ENCODE assay signal across 8 cellular contexts in genomic region chr1:46302091-46303037, GRCh38. TPM values are rescaled to one million over a fixed set of nuclear protein-coding genes. Genes with fewer than 3 reads are reported as not detected.
DNase-seq lines count a peak whose midpoint lies in the region; ATAC-seq and TF ChIP-seq lines count a peak whose summit lies in the region.

No MANE protein-coding gene starts in this region.

- DNase-seq in NCI-H2107 (lab: John Stamatoyannopoulos, UW) (peak; percentile 26), NCI-H2107 treated with DMSO at 0.1 percent for 48 hours (lab: John Stamatoyannopoulos, UW; ENCODE audit: unreplicated experiment) (no peak), NOMO-1 treated with dmso at 0.1 percent for 144 hours (lab: John Stamatoyannopoulos, UW; ENCODE audit: unreplicated experiment) (peak; percentile 51), fibroblast of mammary gland (ENCODE audit: low read depth) (no peak), natural killer cell (peak; percentile 62), substantia nigra (lab: John Stamatoyannopoulos, UW) (peak in 41 of 49 donors; percentile 14 to 79 (median 49))
- peak; percentile 24 to 25 for DNase-seq in activated T-helper 1 cell treated with anti-CD3 and anti-CD28 coated beads, Interleukin-2, amount 50 U/mL, for 16 hours (ENCODE audit: low read depth in 1 of 2, low spot score in 1 of 2)

- peak overlapping the region; percentile 97 for H3K4me3 ChIP-seq in fibroblast of mammary gland (ENCODE audit: control insufficient read depth, low read depth, low read length)

- no peak for TF ChIP-seq CTCF in fibroblast of mammary gland (conservative IDR thresholded peaks at IDR 0.05; ENCODE audit: control insufficient read depth, insufficient read depth, low read depth, low read length)
- TF ChIP-seq CTCF in natural killer cell (IDR thresholded peaks at IDR 0.05), result peak; percentile 25

- intact Hi-C loops in natural killer cell (cut with micrococcal nuclease), result loop anchor here (1.0 to 2.0 kb wide), 3 partner anchors 38 to 55 kb away; partner anchors contain the start of genes NSUN4 and RAD54L

- H3K4me3 Mint-ChIP-seq in natural killer cell, result peak overlapping the region; percentile 98

- peaks cover 24 to 43% of the 10 kb centered on the region in 2 donors for H3K4me1 Mint-ChIP-seq in natural killer cell

- H3K27ac Mint-ChIP-seq in natural killer cell, result peak overlapping the region; percentile 96 to 99

- ATAC-seq in HG02840 (IDR thresholded peaks at IDR 0.05; ENCODE audit: low FRiP score, unreplicated experiment) (peak; percentile 3), natural killer cell (peak; percentile 24 to 38 (median 28))

- H3K9me3 Mint-ChIP-seq in natural killer cell, result no peaks in the 10 kb centered on the region

- peak overlapping the region; percentile 90 for H3K27ac ChIP-seq in substantia nigra (ENCODE audit: low read depth, low read length, poor library complexity, severe bottlenecking)

- peaks cover under 1% of the 10 kb centered on the region for H3K36me3 Mint-ChIP-seq in natural killer cell

- H3K27me3 Mint-ChIP-seq in natural killer cell (ENCODE audit: low read depth in 2 of 2), result no peaks in the 10 kb centered on the region

RNA-seq across cellular contexts. Expression of gene LRRC41, which starts 1.1 kb away (rescaled TPM):
- total RNA-seq in natural killer cell, result 10 to 100 TPM; 35.0 to 43.9 (median 35.8) TPM

RNA-seq across cellular contexts. Expression of gene UQCRH, which starts 1.1 kb away (rescaled TPM):
- total RNA-seq in natural killer cell, result 100 to 1,000 TPM in 2 of 3 donors, 10 to 100 TPM in 1; 91.1 to 120 (median 107) TPM

RNA-seq across cellular contexts. Expression of gene NSUN4, which starts 38.2 kb away (rescaled TPM):
- 10 to 100 TPM; 25.9 to 41.0 (median 36.3) TPM for total RNA-seq in natural killer cell

RNA-seq across cellular contexts. Expression of gene RAD54L, which starts 54.8 kb away (rescaled TPM):
- 1 to 10 TPM; 1.8 to 2.3 (median 1.8) TPM for total RNA-seq in natural killer cell

Comparison
In these comparisons a context has a peak if more than half of its experiments do, and no peak if none do; other contexts are left out.
1. DNase-seq: peak in NCI-H2107 (single experiment), NOMO-1 treated with dmso at 0.1 percent for 144 hours (single experiment), activated T-helper 1 cell treated with anti-CD3 and anti-CD28 coated beads, Interleukin-2, amount 50 U/mL, for 16 hours (2 of 2), natural killer cell (single experiment) and substantia nigra (41 of 49); none in NCI-H2107 treated with DMSO at 0.1 percent for 48 hours (single experiment) and fibroblast of mammary gland (single experiment).